15 cellular contexts compared by ENCODE assay signal in the genomic region with DNA sequence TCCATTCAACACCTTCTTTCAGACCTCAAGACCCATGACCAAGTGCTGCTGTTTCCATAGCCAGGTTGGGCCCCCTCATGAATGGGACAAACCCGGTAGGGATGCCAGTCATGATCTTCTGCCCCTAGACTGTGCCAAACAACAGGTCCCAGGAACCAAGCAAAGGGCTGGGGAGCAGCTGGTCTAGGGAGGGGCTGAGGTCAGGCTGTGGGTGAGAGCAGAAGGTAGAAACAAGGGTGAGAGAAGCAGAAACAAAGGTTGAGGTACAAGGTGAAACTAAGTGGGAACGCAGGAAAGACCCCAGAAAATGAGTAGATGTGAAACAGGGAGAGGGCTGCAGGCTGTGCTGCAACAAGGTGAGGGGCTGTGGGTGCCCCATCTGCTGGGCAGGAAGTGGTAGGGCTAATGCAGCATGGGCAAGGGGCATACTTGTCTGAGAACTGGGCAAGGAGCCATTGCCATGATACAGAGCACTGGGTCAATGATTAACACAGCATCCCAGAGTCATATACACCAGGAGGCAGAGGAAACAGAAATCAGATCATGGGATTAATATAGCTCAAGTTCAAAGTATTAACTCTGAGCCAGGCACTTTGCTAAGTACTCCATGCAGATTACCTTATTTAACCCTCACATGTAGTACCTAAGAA. TPM values are rescaled to one million over a fixed set of nuclear protein-coding genes. Genes with fewer than 3 reads are reported as not detected.
A peak's percentile ranks its signal among the peaks of the same experiment; 100 is the strongest.
DNase-seq lines count a peak whose midpoint lies in the region; ATAC-seq and TF ChIP-seq lines count a peak whose summit lies in the region.
"Had no signal": no experiment of that assay in that cellular context is flagged by ENCODE, and none has a peak within 500 bp of the region (broad histone marks: within the 10 kb centered on the region; RNA-seq: fewer than 3 reads in every experiment).

No MANE protein-coding gene starts in this region.

- no peaks in the 10 kb centered on the region for H3K9me3 ChIP-seq in adrenal gland (replicated peaks in 1 of 3)

- H3K4me3 Mint-ChIP-seq in stimulated activated effector memory CD8-positive, alpha-beta T cell treated with anti-CD3 and anti-CD28 coated beads, Interleukin-12 subunit alpha, Interleukin-12 subunit beta, amount 100 ng/mL, for 72 hours = no peak overlapping the region
- H3K4me3 Mint-ChIP-seq: activated naive CD8-positive, alpha-beta T cell treated with anti-CD3 and anti-CD28 coated beads for 36 hours; nephron had no signal

- TF ChIP-seq POLR2A in adrenal gland (IDR thresholded peaks at IDR 0.05) = no peak

- no peaks in the 10 kb centered on the region for H3K9me3 Mint-ChIP-seq in stimulated activated effector memory CD8-positive, alpha-beta T cell treated with anti-CD3 and anti-CD28 coated beads, Interleukin-12 subunit alpha, Interleukin-12 subunit beta, amount 100 ng/mL, for 72 hours
- H3K9me3 Mint-ChIP-seq: activated naive CD8-positive, alpha-beta T cell treated with anti-CD3 and anti-CD28 coated beads for 36 hours; nephron had no signal

- WGBS in adrenal gland, 4 donors = 94 to 100% (median 97%) methylated on average over 2 of the region's 2 CpGs

- H3K27me3 ChIP-seq in foreskin keratinocyte = peaks cover 34% of the 10 kb centered on the region
- H3K27me3 ChIP-seq in adrenal gland = no peaks in the 10 kb centered on the region

- H3K4me1 Mint-ChIP-seq in stimulated activated effector memory CD8-positive, alpha-beta T cell treated with anti-CD3 and anti-CD28 coated beads, Interleukin-12 subunit alpha, Interleukin-12 subunit beta, amount 100 ng/mL, for 72 hours = peaks cover 9% of the 10 kb centered on the region
- H3K4me1 Mint-ChIP-seq: nephron had no signal

- no peak overlapping the region for H3K27ac ChIP-seq in foreskin keratinocyte
- no peak overlapping the region for H3K27ac ChIP-seq in adrenal gland
- H3K27ac ChIP-seq: 22Rv1 had no signal

- H3K36me3 ChIP-seq in adrenal gland (replicated peaks in 1 of 2) = no peaks in the 10 kb centered on the region

- peak; percentile 5 for TF ChIP-seq CTCF in foreskin keratinocyte (conservative IDR thresholded peaks at IDR 0.05)
- no peak for TF ChIP-seq CTCF in adrenal gland (IDR thresholded peaks at IDR 0.05)

- H3K27ac Mint-ChIP-seq in stimulated activated effector memory CD8-positive, alpha-beta T cell treated with anti-CD3 and anti-CD28 coated beads, Interleukin-12 subunit alpha, Interleukin-12 subunit beta, amount 100 ng/mL, for 72 hours = peak overlapping the region; percentile 57
- H3K27ac Mint-ChIP-seq: activated naive CD8-positive, alpha-beta T cell treated with anti-CD3 and anti-CD28 coated beads for 36 hours; nephron had no signal

- intact Hi-C loops in adrenal gland (cut with DNase I) = loop anchor here in 1 of 2 donors (10.0 kb wide), 1 partner anchor 109 kb away; no protein-coding TSS in a partner anchor

- DNase-seq in DMS 273 (lab: John Stamatoyannopoulos, UW; ENCODE audit: unreplicated experiment) (peak; percentile 40), DMS 273 treated with DMSO at 0.1 percent for 48 hours (lab: John Stamatoyannopoulos, UW) (no peak), NCI-H82 (lab: John Stamatoyannopoulos, UW) (peak; percentile 89), foreskin keratinocyte (no peak), iPS-NIHi11 (ENCODE audit: low spot score) (no peak), adrenal gland (no peak), mesenteric fat pad (ENCODE audit: low spot score) (no peak)
- DNase-seq in stimulated activated effector memory CD8-positive, alpha-beta T cell treated with anti-CD3 and anti-CD28 coated beads, Interleukin-12 subunit alpha, Interleukin-12 subunit beta, amount 100 ng/mL, for 72 hours (ENCODE audit: low spot score in 2 of 2) = no peak
- DNase-seq: activated naive CD8-positive, alpha-beta T cell treated with anti-CD3 and anti-CD28 coated beads for 36 hours; COR-L47; cortex of kidney; islet precursor cell; NCI-H2171 had no signal

- no peaks in the 10 kb centered on the region for H3K4me1 ChIP-seq in foreskin keratinocyte
- peaks cover under 1 to 2% of the 10 kb centered on the region in 2 donors for H3K4me1 ChIP-seq in adrenal gland (replicated peaks in 1 of 2)

- peak; percentile 12 for ATAC-seq in foreskin keratinocyte
- ATAC-seq in stimulated activated effector memory CD8-positive, alpha-beta T cell treated with anti-CD3 and anti-CD28 coated beads, Interleukin-12 subunit alpha, Interleukin-12 subunit beta, amount 100 ng/mL, for 72 hours = no peak

- no peak overlapping the region for H3K4me3 ChIP-seq in adrenal gland

- no peaks in the 10 kb centered on the region for H3K36me3 Mint-ChIP-seq in stimulated activated effector memory CD8-positive, alpha-beta T cell treated with anti-CD3 and anti-CD28 coated beads, Interleukin-12 subunit alpha, Interleukin-12 subunit beta, amount 100 ng/mL, for 72 hours
- H3K36me3 Mint-ChIP-seq: activated naive CD8-positive, alpha-beta T cell treated with anti-CD3 and anti-CD28 coated beads for 36 hours had no signal

RNA-seq across cellular contexts. Expression of a gene that starts 45.9 kb away (rescaled TPM):
- not detected in 2 replicates for total RNA-seq in foreskin keratinocyte
- not detected in 2 replicates for polyA plus RNA-seq in foreskin keratinocyte
- 10 to 100 TPM in 4 of 8 donors, 1 to 10 TPM in 4; 2.3 to 51.3 (median 8.7) TPM for total RNA-seq in adrenal gland
- polyA plus RNA-seq in adrenal gland = 10 to 100 TPM in 1 of 3 donors, 1 to 10 TPM in 2; 1.4 to 13.3 (median 2.2) TPM
- 1.3 TPM for total RNA-seq in mesenteric fat pad

Comparison
In these comparisons a context has a peak if more than half of its experiments do, and no peak if none do; other contexts are left out.
1. DNase-seq: peak in DMS 273 (single experiment) and NCI-H82 (single experiment); none in DMS 273 treated with DMSO at 0.1 percent for 48 hours (single experiment), foreskin keratinocyte (0 of 2), stimulated activated effector memory CD8-positive, alpha-beta T cell treated with anti-CD3 and anti-CD28 coated beads, Interleukin-12 subunit alpha, Interleukin-12 subunit beta, amount 100 ng/mL, for 72 hours (0 of 2), iPS-NIHi11 (single experiment), adrenal gland (0 of 7) and mesenteric fat pad (single experiment).